ENCODE assay signal across 1 cellular context in the genomic region with DNA sequence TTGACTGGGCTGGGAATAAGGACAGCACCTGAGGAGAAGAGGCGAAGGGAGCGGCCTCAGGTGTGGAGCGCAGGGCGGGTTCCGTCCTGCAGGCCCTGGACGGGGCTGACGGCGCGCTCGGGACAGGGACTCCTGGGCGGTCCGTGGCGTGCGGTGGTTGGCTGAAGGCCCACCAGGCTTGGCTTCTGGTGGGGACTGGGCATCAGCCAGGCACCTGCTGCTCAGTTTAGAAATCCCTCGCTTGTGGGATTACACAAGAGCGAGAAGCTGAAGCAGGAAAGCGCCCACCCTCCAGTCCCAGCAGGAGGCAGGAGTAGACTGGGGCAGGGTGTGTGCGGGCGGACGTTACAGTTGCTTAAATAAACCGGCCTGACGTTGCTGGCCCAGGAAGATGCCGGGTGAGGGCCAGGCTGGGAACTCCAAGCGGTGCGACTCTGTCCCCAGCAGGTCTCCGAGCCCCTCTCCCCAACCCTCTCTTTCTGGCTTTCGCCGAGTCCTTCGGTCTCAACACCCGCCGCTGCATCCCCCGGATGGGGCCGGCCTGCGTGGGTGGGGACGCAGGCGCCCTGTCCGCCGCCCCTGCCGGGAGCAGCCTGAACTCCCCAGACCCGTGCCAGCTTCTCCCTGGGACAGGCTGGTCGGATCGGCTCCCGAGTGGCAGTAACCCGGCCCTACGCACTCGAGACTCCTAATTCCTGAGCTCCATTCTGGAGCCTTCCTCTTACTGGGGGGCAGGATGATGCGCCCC.
TF ChIP-seq lines count a peak whose summit lies in the region.

No MANE protein-coding gene starts in this region.

TF ChIP-seq in HEK293, 187 proteins besides CTCF, POLR2A, EP300 and RAD21 (continued from another document and continues in another):
- TF ChIP-seq, protein P1, sequence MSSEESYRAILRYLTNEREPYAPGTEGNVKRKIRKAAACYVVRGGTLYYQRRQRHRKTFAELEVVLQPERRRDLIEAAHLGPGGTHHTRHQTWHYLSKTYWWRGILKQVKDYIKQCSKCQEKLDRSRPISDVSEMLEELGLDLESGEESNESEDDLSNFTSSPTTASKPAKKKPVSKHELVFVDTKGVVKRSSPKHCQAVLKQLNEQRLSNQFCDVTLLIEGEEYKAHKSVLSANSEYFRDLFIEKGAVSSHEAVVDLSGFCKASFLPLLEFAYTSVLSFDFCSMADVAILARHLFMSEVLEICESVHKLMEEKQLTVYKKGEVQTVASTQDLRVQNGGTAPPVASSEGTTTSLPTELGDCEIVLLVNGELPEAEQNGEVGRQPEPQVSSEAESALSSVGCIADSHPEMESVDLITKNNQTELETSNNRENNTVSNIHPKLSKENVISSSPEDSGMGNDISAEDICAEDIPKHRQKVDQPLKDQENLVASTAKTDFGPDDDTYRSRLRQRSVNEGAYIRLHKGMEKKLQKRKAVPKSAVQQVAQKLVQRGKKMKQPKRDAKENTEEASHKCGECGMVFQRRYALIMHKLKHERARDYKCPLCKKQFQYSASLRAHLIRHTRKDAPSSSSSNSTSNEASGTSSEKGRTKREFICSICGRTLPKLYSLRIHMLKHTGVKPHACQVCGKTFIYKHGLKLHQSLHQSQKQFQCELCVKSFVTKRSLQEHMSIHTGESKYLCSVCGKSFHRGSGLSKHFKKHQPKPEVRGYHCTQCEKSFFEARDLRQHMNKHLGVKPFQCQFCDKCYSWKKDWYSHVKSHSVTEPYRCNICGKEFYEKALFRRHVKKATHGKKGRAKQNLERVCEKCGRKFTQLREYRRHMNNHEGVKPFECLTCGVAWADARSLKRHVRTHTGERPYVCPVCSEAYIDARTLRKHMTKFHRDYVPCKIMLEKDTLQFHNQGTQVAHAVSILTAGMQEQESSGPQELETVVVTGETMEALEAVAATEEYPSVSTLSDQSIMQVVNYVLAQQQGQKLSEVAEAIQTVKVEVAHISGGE (tag by site-specific recombination; conservative IDR thresholded peaks at IDR 0.05; ENCODE audit: low read depth) = peak; percentile 56
- TF ChIP-seq SP3 (tag by site-specific recombination; IDR thresholded peaks at IDR 0.05) = peak; percentile 52
- TF ChIP-seq ZNF140 (tag by site-specific recombination; IDR thresholded peaks at IDR 0.05) = no peak
- TF ChIP-seq ZNF266 (tag by site-specific recombination; IDR thresholded peaks at IDR 0.05; ENCODE audit: low read depth) = no peak
- 0 out of 2 replicates have a peak, but pooled peaks have one; percentile 49 for TF ChIP-seq ZNF10 (tag by site-specific recombination; IDR thresholded peaks at IDR 0.05)
- TF ChIP-seq ZFP37 (tag by site-specific recombination; IDR thresholded peaks at IDR 0.05) = peak; percentile 70; the same call in 1 of the 2 replicates
- TF ChIP-seq ZNF654 (tag by site-specific recombination; IDR thresholded peaks at IDR 0.05; ENCODE audit: low read depth) = no peak
- peak; percentile 83 for TF ChIP-seq ZIC2 (tag by site-specific recombination; IDR thresholded peaks at IDR 0.05)
- peak; percentile 65 for TF ChIP-seq SP7 (tag by site-specific recombination; IDR thresholded peaks at IDR 0.05)
- TF ChIP-seq, protein P2, sequence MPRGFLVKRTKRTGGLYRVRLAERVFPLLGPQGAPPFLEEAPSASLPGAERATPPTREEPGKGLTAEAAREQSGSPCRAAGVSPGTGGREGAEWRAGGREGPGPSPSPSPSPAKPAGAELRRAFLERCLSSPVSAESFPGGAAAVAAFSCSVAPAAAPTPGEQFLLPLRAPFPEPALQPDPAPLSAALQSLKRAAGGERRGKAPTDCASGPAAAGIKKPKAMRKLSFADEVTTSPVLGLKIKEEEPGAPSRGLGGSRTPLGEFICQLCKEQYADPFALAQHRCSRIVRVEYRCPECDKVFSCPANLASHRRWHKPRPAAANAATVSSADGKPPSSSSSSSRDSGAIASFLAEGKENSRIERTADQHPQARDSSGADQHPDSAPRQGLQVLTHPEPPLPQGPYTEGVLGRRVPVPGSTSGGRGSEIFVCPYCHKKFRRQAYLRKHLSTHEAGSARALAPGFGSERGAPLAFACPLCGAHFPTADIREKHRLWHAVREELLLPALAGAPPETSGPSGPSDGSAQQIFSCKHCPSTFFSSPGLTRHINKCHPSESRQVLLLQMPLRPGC (tag by site-specific recombination; IDR thresholded peaks at IDR 0.05) = no peak
- TF ChIP-seq ZFHX2 (tag by site-specific recombination; conservative IDR thresholded peaks at IDR 0.05) = peak; percentile 95
- TF ChIP-seq, protein P3, sequence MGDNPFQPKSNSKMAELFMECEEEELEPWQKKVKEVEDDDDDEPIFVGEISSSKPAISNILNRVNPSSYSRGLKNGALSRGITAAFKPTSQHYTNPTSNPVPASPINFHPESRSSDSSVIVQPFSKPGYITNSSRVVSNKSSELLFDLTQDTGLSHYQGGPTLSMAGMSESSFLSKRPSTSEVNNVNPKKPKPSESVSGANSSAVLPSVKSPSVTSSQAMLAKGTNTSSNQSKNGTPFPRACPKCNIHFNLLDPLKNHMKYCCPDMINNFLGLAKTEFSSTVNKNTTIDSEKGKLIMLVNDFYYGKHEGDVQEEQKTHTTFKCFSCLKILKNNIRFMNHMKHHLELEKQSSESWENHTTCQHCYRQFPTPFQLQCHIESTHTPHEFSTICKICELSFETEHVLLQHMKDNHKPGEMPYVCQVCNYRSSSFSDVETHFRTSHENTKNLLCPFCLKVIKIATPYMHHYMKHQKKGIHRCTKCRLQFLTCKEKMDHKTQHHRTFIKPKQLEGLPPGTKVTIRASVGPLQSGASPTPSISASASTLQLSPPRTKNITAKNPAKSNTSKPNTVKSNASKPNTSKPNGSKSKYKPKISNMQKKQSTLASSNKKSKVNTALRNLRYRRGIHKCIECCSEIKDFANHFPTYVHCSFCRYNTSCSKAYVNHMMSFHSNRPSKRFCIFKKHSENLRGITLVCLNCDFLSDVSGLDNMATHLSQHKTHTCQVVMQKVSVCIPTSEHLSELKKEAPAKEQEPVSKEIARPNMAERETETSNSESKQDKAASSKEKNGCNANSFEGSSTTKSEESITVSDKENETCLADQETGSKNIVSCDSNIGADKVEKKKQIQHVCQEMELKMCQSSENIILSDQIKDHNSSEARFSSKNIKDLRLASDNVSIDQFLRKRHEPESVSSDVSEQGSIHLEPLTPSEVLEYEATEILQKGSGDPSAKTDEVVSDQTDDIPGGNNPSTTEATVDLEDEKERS (tag by site-specific recombination; IDR thresholded peaks at IDR 0.05) = no peak
- no peak for TF ChIP-seq ZNF211 (tag by site-specific recombination; IDR thresholded peaks at IDR 0.05; ENCODE audit: low read depth)
- peak; percentile 49; the same call in 1 of the 2 replicates for TF ChIP-seq KLF16 (tag by site-specific recombination; IDR thresholded peaks at IDR 0.05)
- no peak for TF ChIP-seq ZNF184 (tag by site-specific recombination; IDR thresholded peaks at IDR 0.05)
- TF ChIP-seq, protein P4, sequence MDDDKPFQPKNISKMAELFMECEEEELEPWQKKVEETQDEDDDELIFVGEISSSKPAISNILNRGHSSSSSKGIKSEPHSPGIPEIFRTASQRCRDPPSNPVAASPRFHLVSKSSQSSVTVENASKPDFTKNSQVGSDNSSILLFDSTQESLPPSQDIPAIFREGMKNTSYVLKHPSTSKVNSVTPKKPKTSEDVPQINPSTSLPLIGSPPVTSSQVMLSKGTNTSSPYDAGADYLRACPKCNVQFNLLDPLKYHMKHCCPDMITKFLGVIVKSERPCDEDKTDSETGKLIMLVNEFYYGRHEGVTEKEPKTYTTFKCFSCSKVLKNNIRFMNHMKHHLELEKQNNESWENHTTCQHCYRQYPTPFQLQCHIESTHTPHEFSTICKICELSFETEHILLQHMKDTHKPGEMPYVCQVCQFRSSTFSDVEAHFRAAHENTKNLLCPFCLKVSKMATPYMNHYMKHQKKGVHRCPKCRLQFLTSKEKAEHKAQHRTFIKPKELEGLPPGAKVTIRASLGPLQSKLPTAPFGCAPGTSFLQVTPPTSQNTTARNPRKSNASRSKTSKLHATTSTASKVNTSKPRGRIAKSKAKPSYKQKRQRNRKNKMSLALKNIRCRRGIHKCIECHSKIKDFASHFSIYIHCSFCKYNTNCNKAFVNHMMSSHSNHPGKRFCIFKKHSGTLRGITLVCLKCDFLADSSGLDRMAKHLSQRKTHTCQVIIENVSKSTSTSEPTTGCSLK (tag by site-specific recombination; IDR thresholded peaks at IDR 0.05) = no peak
- TF ChIP-seq ZNF791 (tag by site-specific recombination; IDR thresholded peaks at IDR 0.05) = no peak
- no peak for TF ChIP-seq ZNF830 (tag by site-specific recombination; IDR thresholded peaks at IDR 0.05; ENCODE audit: low read depth)
- peak; percentile 88 for TF ChIP-seq EGR2 (tag by site-specific recombination; IDR thresholded peaks at IDR 0.05; ENCODE audit: low read depth)
- TF ChIP-seq ZNF561 (tag by site-specific recombination; IDR thresholded peaks at IDR 0.05; ENCODE audit: borderline replicate concordance) = peak; percentile 53; the same call in 1 of the 2 replicates
- TF ChIP-seq KLF8 (tag by site-specific recombination; IDR thresholded peaks at IDR 0.05) = peak; percentile 87
- TF ChIP-seq ZBTB21 (tag by site-specific recombination; IDR thresholded peaks at IDR 0.05) = peak; percentile 30; the same call in 1 of the 2 replicates
- no peak for TF ChIP-seq ZNF658 (tag by site-specific recombination; IDR thresholded peaks at IDR 0.05)
- TF ChIP-seq, protein P5, sequence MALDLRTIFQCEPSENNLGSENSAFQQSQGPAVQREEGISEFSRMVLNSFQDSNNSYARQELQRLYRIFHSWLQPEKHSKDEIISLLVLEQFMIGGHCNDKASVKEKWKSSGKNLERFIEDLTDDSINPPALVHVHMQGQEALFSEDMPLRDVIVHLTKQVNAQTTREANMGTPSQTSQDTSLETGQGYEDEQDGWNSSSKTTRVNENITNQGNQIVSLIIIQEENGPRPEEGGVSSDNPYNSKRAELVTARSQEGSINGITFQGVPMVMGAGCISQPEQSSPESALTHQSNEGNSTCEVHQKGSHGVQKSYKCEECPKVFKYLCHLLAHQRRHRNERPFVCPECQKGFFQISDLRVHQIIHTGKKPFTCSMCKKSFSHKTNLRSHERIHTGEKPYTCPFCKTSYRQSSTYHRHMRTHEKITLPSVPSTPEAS (tag by site-specific recombination; IDR thresholded peaks at IDR 0.05) = no peak
- peak; percentile 61; the same call in 1 of the 2 replicates for TF ChIP-seq BCL11B (tag by site-specific recombination; IDR thresholded peaks at IDR 0.05; ENCODE audit: low read depth)
- TF ChIP-seq SETDB1 (IDR thresholded peaks at IDR 0.05; ENCODE audit: insufficient read length, low read length) = no peak
- no peak for TF ChIP-seq ZNF76 (tag by site-specific recombination; IDR thresholded peaks at IDR 0.05; ENCODE audit: borderline replicate concordance, low read depth)
- TF ChIP-seq ZNF426 (tag by site-specific recombination; IDR thresholded peaks at IDR 0.05) = no peak
- TF ChIP-seq, protein P6, sequence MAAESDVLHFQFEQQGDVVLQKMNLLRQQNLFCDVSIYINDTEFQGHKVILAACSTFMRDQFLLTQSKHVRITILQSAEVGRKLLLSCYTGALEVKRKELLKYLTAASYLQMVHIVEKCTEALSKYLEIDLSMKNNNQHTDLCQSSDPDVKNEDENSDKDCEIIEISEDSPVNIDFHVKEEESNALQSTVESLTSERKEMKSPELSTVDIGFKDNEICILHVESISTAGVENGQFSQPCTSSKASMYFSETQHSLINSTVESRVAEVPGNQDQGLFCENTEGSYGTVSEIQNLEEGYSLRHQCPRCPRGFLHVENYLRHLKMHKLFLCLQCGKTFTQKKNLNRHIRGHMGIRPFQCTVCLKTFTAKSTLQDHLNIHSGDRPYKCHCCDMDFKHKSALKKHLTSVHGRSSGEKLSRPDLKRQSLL (tag by site-specific recombination; IDR thresholded peaks at IDR 0.05) = peak; percentile 89
- TF ChIP-seq, protein P7, sequence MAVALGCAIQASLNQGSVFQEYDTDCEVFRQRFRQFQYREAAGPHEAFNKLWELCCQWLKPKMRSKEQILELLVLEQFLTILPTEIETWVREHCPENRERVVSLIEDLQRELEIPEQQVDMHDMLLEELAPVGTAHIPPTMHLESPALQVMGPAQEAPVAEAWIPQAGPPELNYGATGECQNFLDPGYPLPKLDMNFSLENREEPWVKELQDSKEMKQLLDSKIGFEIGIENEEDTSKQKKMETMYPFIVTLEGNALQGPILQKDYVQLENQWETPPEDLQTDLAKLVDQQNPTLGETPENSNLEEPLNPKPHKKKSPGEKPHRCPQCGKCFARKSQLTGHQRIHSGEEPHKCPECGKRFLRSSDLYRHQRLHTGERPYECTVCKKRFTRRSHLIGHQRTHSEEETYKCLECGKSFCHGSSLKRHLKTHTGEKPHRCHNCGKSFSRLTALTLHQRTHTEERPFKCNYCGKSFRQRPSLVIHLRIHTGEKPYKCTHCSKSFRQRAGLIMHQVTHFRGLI (tag by site-specific recombination; IDR thresholded peaks at IDR 0.05) = peak; percentile 45; the same call in 1 of the 2 replicates
- TF ChIP-seq HOXD13 (CRISPR knock-in tag; IDR thresholded peaks at IDR 0.05; ENCODE audit: borderline replicate concordance) = no peak
- peak; percentile 92 for TF ChIP-seq ZNF335 (tag by site-specific recombination; conservative IDR thresholded peaks at IDR 0.05)
- peak; percentile 69; the same call in 1 of the 2 replicates for TF ChIP-seq ZNF324 (tag by site-specific recombination; IDR thresholded peaks at IDR 0.05)
- TF ChIP-seq SP2 (tag by site-specific recombination; IDR thresholded peaks at IDR 0.05) = peak; percentile 68
- TF ChIP-seq ZNF621 (tag by site-specific recombination; IDR thresholded peaks at IDR 0.05) = no peak
- TF ChIP-seq ZBTB48 (tag by site-specific recombination; IDR thresholded peaks at IDR 0.05) = peak; percentile 65; the same call in 1 of the 2 replicates
- peak; percentile 37; the same call in 1 of the 2 replicates for TF ChIP-seq ZNF423 (tag by site-specific recombination; IDR thresholded peaks at IDR 0.05)
- TF ChIP-seq ZNF776 (tag by site-specific recombination; IDR thresholded peaks at IDR 0.05; ENCODE audit: borderline replicate concordance) = no peak
- TF ChIP-seq ZEB2 (tag by site-specific recombination; IDR thresholded peaks at IDR 0.05) = peak; percentile 87
- TF ChIP-seq ZNF629 (tag by site-specific recombination; IDR thresholded peaks at IDR 0.05) = peak; percentile 36
- no peak for TF ChIP-seq ZNF623 (tag by site-specific recombination; IDR thresholded peaks at IDR 0.05)
- peak; percentile 65; the same call in 1 of the 2 replicates for TF ChIP-seq KLF9 (tag by site-specific recombination; IDR thresholded peaks at IDR 0.05; ENCODE audit: low read depth)
- TF ChIP-seq GLIS2 (tag by site-specific recombination; IDR thresholded peaks at IDR 0.05) = peak; percentile 94
- no peak for TF ChIP-seq TRIM28 (IDR thresholded peaks at IDR 0.05; ENCODE audit: borderline replicate concordance, low read length)
- TF ChIP-seq ZNF394 (tag by site-specific recombination; IDR thresholded peaks at IDR 0.05; ENCODE audit: borderline replicate concordance) = peak; percentile 92
- no peak for TF ChIP-seq ZNF544 (tag by site-specific recombination; IDR thresholded peaks at IDR 0.05)
- peak; percentile 63 for TF ChIP-seq ZNF596 (tag by site-specific recombination; IDR thresholded peaks at IDR 0.05)
- peak; percentile 80 for TF ChIP-seq ZBTB8A (tag by site-specific recombination; IDR thresholded peaks at IDR 0.05)
- peak; percentile 75 for TF ChIP-seq ZNF341 (tag by site-specific recombination; IDR thresholded peaks at IDR 0.05; ENCODE audit: low read depth)
- TF ChIP-seq GLIS1 (tag by site-specific recombination; IDR thresholded peaks at IDR 0.05) = peak; percentile 70; the same call in 1 of the 2 replicates
- TF ChIP-seq ZFP41 (tag by site-specific recombination; IDR thresholded peaks at IDR 0.05; ENCODE audit: borderline replicate concordance) = no peak
- TF ChIP-seq ZNF610 (tag by site-specific recombination; IDR thresholded peaks at IDR 0.05; ENCODE audit: borderline replicate concordance) = no peak; the same call in 1 of the 2 replicates
